In genomic region chr11:121664144-121664543, GRCh38 we compare ENCODE assay signal across 6 cellular contexts.
"Had no signal": no experiment of that assay in that cellular context is flagged by ENCODE, and none has a peak within 500 bp of the region (broad histone marks: within the 10 kb centered on the region; RNA-seq: fewer than 3 reads in every experiment).

No MANE protein-coding gene starts in this region.

- H3K27ac ChIP-seq: HL-60 had no signal

- DNase-seq: IMR-90, KBM-7, KG1 had no signal

- ATAC-seq: K562 had no signal

- FAIRE-seq: HTR-8/SVneo, K562 had no signal

- H3K4me3 ChIP-seq: K562 had no signal
